ENCODE assay signal across 21 cellular contexts in genomic region chr3:13150624-13151023, GRCh38.
"Had no signal": no experiment of that assay in that cellular context is flagged by ENCODE, and none has a peak within 500 bp of the region (broad histone marks: within the 10 kb centered on the region; RNA-seq: fewer than 3 reads in every experiment).

No MANE protein-coding gene starts in this region.

- DNase-seq: activated CD4-positive, alpha-beta T cell treated with anti-CD3 and anti-CD28 coated beads, Interleukin-2, amount 10 ng/mL, durations not matched to agents 24 days and 14 days; activated CD8-positive, alpha-beta T cell treated with anti-CD3 and anti-CD28 coated beads for 36 hours; activated gamma-delta T cell treated with Interleukin-2 at 50 U/mL for 16 hours; activated T-cell treated with anti-CD3 and anti-CD28 coated beads, Interleukin-2, amount 50 U/mL, for 4 hours; anterior cingulate cortex; effector CD8-positive, alpha-beta T cell; erythroblast; gastrocnemius medialis; glutamatergic neuron; left cardiac atrium; left ventricle myocardium superior; stimulated activated CD4-positive, alpha-beta T cell treated with anti-CD3 and anti-CD28 coated beads, Interleukin-15, amount 100 ng/mL, for 24 hours; stimulated activated CD4-positive, alpha-beta T cell treated with anti-CD3 and anti-CD28 coated beads, Interleukin-2, amount 100 ng/mL, for 24 hours; stimulated activated naive B cell treated with anti-CD40 and anti-IgM and Interleukin-4, amounts not matched to agents 10 μg/mL and 1 μg/mL and 100 μg/mL, for 72 hours; stomach had no signal

- H3K4me1 Mint-ChIP-seq: nephron had no signal

- H3K27me3 ChIP-seq: gastrocnemius medialis, tibial nerve had no signal

- H3K9me3 ChIP-seq: gastrocnemius medialis had no signal

- H3K27ac ChIP-seq: gastrocnemius medialis, stomach, tibial nerve, VCaP had no signal

- H3K27ac Mint-ChIP-seq: activated CD8-positive, alpha-beta T cell treated with anti-CD3 and anti-CD28 coated beads for 36 hours; nephron; progenitor cell of endocrine pancreas; stimulated activated naive B cell treated with anti-CD40 and anti-IgM and Interleukin-4, amounts not matched to agents 10 μg/mL and 1 μg/mL and 100 μg/mL, for 72 hours had no signal

- H3K4me3 ChIP-seq: gastrocnemius medialis, smooth muscle cell, stomach, tibial nerve had no signal

- H3K27me3 Mint-ChIP-seq: activated CD8-positive, alpha-beta T cell treated with anti-CD3 and anti-CD28 coated beads for 36 hours; activated T-helper 17 cell treated with anti-CD3 and anti-CD28 coated beads, Interleukin-2, amount 50 U/mL, for 72 hours; progenitor cell of endocrine pancreas had no signal

- H3K36me3 ChIP-seq: gastrocnemius medialis, stomach, tibial nerve had no signal

- H3K4me3 Mint-ChIP-seq: activated CD8-positive, alpha-beta T cell treated with anti-CD3 and anti-CD28 coated beads for 36 hours; nephron had no signal

- H3K4me1 ChIP-seq: gastrocnemius medialis, stomach, tibial nerve had no signal
